15 cellular contexts compared by ENCODE assay signal in the genomic region with DNA sequence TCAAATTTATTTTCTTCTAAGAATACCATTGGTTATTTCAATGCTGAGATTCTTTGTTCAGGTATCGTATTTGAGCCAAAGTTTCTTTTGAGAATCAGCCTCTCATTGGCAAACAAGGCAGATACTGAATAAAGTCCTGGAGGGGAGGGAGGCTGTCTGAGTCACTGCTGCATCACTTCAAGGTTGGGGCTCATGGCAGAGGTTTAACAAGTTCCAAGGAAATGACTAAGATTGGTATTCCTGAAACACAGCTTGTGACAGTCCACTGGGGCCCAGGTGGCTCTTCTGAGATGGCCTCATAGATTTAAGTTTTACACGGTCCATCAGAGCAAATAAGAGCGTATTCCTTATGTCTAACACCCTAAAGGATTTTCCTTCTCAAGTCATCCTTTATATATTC.
DNase-seq lines count a peak whose midpoint lies in the region; ATAC-seq and TF ChIP-seq lines count a peak whose summit lies in the region.
"Had no signal": no experiment of that assay in that cellular context is flagged by ENCODE, and none has a peak within 500 bp of the region (broad histone marks: within the 10 kb centered on the region; RNA-seq: fewer than 3 reads in every experiment).

No MANE protein-coding gene starts in this region.

- no peaks in the 10 kb centered on the region for H3K36me3 ChIP-seq in GM23338 (ENCODE audit: insufficient read depth)
- no peaks in the 10 kb centered on the region for H3K36me3 ChIP-seq in RWPE2 (ENCODE audit: low read depth)
- H3K36me3 ChIP-seq: SJCRH30, thoracic aorta had no signal

- H3K9me3 ChIP-seq in RWPE2 (ENCODE audit: severe bottlenecking) = no peaks in the 10 kb centered on the region
- H3K9me3 ChIP-seq: SJCRH30, thoracic aorta had no signal

- H3K4me3 ChIP-seq in GM23338 = no peak overlapping the region
- H3K4me3 ChIP-seq in RWPE2 (ENCODE audit: severe bottlenecking) = no peak overlapping the region
- no peak overlapping the region for H3K4me3 ChIP-seq in fibroblast of mammary gland (ENCODE audit: control insufficient read depth, low read depth, low read length)
- no peak overlapping the region for H3K4me3 ChIP-seq in skeletal muscle cell (ENCODE audit: low read depth, low read length)
- H3K4me3 ChIP-seq: SJCRH30, thoracic aorta had no signal

- H3K27ac ChIP-seq in GM23338 (ENCODE audit: low read depth) = no peak overlapping the region
- H3K27ac ChIP-seq in RWPE2 (ENCODE audit: poor library complexity, severe bottlenecking) = peak overlapping the region; percentile 70
- H3K27ac ChIP-seq: SJCRH30, thoracic aorta had no signal

- ATAC-seq in GM23338 (no peak), RWPE2 (ENCODE audit: low read depth) (peak; percentile 99)

- H3K9me2 ChIP-seq in GM23338 (ENCODE audit: insufficient read depth) = peaks cover 12% of the 10 kb centered on the region; the same call in 1 of the 2 replicates

- no peak overlapping the region for H3K4me2 ChIP-seq in GM23338

- H3K4me1 Mint-ChIP-seq in GM23338 = peaks cover 3% of the 10 kb centered on the region; the same call in 2 of the 3 replicates
- H3K4me1 Mint-ChIP-seq: nephron had no signal

- H2AFZ ChIP-seq in GM23338 = peak overlapping the region; percentile 25; the same call in 1 of the 2 replicates

- H3K27me3 ChIP-seq in GM23338 (ENCODE audit: insufficient read depth) = no peaks in the 10 kb centered on the region
- no peaks in the 10 kb centered on the region for H3K27me3 ChIP-seq in RWPE2 (ENCODE audit: insufficient read depth, poor library complexity, severe bottlenecking)
- H3K27me3 ChIP-seq: SJCRH30 had no signal

- H3K4me1 ChIP-seq in GM23338 (ENCODE audit: insufficient read depth) (no peaks in the 10 kb centered on the region), RWPE2 (ENCODE audit: insufficient read depth, poor library complexity, severe bottlenecking) (peaks cover 16% of the 10 kb centered on the region)
- H3K4me1 ChIP-seq: SJCRH30 had no signal

- H3K27ac Mint-ChIP-seq in GM23338 = no peak overlapping the region; the same call in 1 of the 2 replicates
- H3K27ac Mint-ChIP-seq: activated T-helper 1 cell treated with anti-CD3 and anti-CD28 coated beads, Interleukin-12 subunit alpha, Interleukin-12 subunit beta, Interleukin-2, Interleukin-4 antibody, amounts not matched to agents 30 ng/mL and 10 ng/mL and 1 ng/mL, durations not matched to agents 14 hours and 24 hours and 36 hours; nephron had no signal

- H3F3A ChIP-seq in GM23338 (replicated peaks; ENCODE audit: low read depth) = no peaks in the 10 kb centered on the region

- no peaks in the 10 kb centered on the region for H3K36me3 Mint-ChIP-seq in GM23338 (ENCODE audit: low read depth)

- H4K20me1 ChIP-seq in GM23338 (replicated peaks; ENCODE audit: insufficient read depth) = no peaks in the 10 kb centered on the region

- TF ChIP-seq CTCF in GM23338 (conservative IDR thresholded peaks at IDR 0.05; ENCODE audit: low read depth in 2 of 2) (no peak), RWPE2 (IDR thresholded peaks at IDR 0.05; ENCODE audit: poor library complexity, severe bottlenecking) (no peak), fibroblast of mammary gland (conservative IDR thresholded peaks at IDR 0.05; ENCODE audit: control insufficient read depth, insufficient read depth, low read depth, low read length) (no peak)

- no peak overlapping the region for H3K4me3 Mint-ChIP-seq in GM23338
- H3K4me3 Mint-ChIP-seq: activated T-helper 1 cell treated with anti-CD3 and anti-CD28 coated beads, Interleukin-12 subunit alpha, Interleukin-12 subunit beta, Interleukin-2, Interleukin-4 antibody, amounts not matched to agents 30 ng/mL and 10 ng/mL and 1 ng/mL, durations not matched to agents 14 hours and 24 hours and 36 hours; nephron had no signal

- no peak for DNase-seq in GM23338 (ENCODE audit: low spot score)
- DNase-seq in RWPE2 (ENCODE audit: low spot score) = peak; percentile 69
- DNase-seq in fibroblast of mammary gland (ENCODE audit: low read depth) = peak; percentile 74
- peak; percentile 31 for DNase-seq in skeletal muscle cell (ENCODE audit: low read depth)
- DNase-seq in NCI-H2107 treated with DMSO at 0.1 percent for 48 hours (lab: John Stamatoyannopoulos, UW; ENCODE audit: unreplicated experiment) = no peak
- DNase-seq in NAMALWA (ENCODE audit: low spot score) = no peak
- no peak for DNase-seq in activated CD4-positive, CD25-positive, alpha-beta regulatory T cell treated with anti-CD3 and anti-CD28 coated beads, Interleukin-2, amount 50 U/mL, for 72 hours
- DNase-seq in HT-29 (ENCODE audit: low spot score) = no peak
- DNase-seq: activated CD4-positive, alpha-beta T cell treated with anti-CD3 and anti-CD28 coated beads for 1 hour; DMS153; NCI-H446 treated with DMSO at 0.1 percent for 48 hours; SJCRH30 had no signal

- H3K79me2 ChIP-seq in GM23338 (replicated peaks; ENCODE audit: insufficient read depth) = no peaks in the 10 kb centered on the region

- H3K27me3 Mint-ChIP-seq in GM23338 (ENCODE audit: insufficient read depth, low read depth, poor library complexity) = no peaks in the 10 kb centered on the region

- H3K9me3 Mint-ChIP-seq in GM23338 = no peaks in the 10 kb centered on the region
- H3K9me3 Mint-ChIP-seq: activated T-helper 1 cell treated with anti-CD3 and anti-CD28 coated beads, Interleukin-12 subunit alpha, Interleukin-12 subunit beta, Interleukin-2, Interleukin-4 antibody, amounts not matched to agents 30 ng/mL and 10 ng/mL and 1 ng/mL, durations not matched to agents 14 hours and 24 hours and 36 hours; nephron had no signal

TF ChIP-seq in GM23338, 12 proteins besides CTCF, POLR2A, EP300 and RAD21 (continues in another document):
- TF ChIP-seq, protein P1, sequence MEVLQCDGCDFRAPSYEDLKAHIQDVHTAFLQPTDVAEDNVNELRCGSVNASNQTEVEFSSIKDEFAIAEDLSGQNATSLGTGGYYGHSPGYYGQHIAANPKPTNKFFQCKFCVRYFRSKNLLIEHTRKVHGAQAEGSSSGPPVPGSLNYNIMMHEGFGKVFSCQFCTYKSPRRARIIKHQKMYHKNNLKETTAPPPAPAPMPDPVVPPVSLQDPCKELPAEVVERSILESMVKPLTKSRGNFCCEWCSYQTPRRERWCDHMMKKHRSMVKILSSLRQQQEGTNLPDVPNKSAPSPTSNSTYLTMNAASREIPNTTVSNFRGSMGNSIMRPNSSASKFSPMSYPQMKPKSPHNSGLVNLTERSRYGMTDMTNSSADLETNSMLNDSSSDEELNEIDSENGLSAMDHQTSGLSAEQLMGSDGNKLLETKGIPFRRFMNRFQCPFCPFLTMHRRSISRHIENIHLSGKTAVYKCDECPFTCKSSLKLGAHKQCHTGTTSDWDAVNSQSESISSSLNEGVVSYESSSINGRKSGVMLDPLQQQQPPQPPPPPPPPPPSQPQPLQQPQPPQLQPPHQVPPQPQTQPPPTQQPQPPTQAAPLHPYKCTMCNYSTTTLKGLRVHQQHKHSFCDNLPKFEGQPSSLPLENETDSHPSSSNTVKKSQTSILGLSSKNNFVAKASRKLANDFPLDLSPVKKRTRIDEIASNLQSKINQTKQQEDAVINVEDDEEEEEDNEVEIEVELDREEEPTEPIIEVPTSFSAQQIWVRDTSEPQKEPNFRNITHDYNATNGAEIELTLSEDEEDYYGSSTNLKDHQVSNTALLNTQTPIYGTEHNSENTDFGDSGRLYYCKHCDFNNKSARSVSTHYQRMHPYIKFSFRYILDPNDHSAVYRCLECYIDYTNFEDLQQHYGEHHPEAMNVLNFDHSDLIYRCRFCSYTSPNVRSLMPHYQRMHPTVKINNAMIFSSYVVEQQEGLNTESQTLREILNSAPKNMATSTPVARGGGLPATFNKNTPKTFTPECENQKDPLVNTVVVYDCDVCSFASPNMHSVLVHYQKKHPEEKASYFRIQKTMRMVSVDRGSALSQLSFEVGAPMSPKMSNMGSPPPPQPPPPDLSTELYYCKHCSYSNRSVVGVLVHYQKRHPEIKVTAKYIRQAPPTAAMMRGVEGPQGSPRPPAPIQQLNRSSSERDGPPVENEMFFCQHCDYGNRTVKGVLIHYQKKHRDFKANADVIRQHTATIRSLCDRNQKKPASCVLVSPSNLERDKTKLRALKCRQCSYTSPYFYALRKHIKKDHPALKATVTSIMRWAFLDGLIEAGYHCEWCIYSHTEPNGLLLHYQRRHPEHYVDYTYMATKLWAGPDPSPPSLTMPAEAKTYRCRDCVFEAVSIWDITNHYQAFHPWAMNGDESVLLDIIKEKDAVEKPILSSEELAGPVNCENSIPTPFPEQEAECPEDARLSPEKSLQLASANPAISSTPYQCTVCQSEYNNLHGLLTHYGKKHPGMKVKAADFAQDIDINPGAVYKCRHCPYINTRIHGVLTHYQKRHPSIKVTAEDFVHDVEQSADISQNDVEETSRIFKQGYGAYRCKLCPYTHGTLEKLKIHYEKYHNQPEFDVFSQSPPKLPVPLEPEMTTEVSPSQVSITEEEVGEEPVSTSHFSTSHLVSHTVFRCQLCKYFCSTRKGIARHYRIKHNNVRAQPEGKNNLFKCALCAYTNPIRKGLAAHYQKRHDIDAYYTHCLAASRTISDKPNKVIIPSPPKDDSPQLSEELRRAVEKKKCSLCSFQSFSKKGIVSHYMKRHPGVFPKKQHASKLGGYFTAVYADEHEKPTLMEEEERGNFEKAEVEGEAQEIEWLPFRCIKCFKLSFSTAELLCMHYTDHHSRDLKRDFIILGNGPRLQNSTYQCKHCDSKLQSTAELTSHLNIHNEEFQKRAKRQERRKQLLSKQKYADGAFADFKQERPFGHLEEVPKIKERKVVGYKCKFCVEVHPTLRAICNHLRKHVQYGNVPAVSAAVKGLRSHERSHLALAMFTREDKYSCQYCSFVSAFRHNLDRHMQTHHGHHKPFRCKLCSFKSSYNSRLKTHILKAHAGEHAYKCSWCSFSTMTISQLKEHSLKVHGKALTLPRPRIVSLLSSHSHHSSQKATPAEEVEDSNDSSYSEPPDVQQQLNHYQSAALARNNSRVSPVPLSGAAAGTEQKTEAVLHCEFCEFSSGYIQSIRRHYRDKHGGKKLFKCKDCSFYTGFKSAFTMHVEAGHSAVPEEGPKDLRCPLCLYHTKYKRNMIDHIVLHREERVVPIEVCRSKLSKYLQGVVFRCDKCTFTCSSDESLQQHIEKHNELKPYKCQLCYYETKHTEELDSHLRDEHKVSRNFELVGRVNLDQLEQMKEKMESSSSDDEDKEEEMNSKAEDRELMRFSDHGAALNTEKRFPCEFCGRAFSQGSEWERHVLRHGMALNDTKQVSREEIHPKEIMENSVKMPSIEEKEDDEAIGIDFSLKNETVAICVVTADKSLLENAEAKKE (CRISPR knock-in tag; IDR thresholded peaks at IDR 0.05) = no peak
- TF ChIP-seq EZH2phosphoT487 (IDR thresholded peaks at IDR 0.05; ENCODE audit: unreplicated experiment) (no peak), JUNB (IDR thresholded peaks at IDR 0.05; ENCODE audit: unreplicated experiment) (no peak)
- TF ChIP-seq, protein P2, sequence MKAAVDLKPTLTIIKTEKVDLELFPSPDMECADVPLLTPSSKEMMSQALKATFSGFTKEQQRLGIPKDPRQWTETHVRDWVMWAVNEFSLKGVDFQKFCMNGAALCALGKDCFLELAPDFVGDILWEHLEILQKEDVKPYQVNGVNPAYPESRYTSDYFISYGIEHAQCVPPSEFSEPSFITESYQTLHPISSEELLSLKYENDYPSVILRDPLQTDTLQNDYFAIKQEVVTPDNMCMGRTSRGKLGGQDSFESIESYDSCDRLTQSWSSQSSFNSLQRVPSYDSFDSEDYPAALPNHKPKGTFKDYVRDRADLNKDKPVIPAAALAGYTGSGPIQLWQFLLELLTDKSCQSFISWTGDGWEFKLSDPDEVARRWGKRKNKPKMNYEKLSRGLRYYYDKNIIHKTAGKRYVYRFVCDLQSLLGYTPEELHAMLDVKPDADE (IDR thresholded peaks at IDR 0.05) = no peak

Comparison
In these comparisons a context has a peak if more than half of its experiments do, and no peak if none do; other contexts are left out.
1. DNase-seq: peak in RWPE2 (single experiment), fibroblast of mammary gland (single experiment) and skeletal muscle cell (single experiment); none in GM23338 (single experiment), NCI-H2107 treated with DMSO at 0.1 percent for 48 hours (single experiment), NAMALWA (single experiment), activated CD4-positive, CD25-positive, alpha-beta regulatory T cell treated with anti-CD3 and anti-CD28 coated beads, Interleukin-2, amount 50 U/mL, for 72 hours (single experiment) and HT-29 (single experiment).